Comparison of ENCODE assay signal across 1 cellular context in genomic region chr20:32820000-32820697, GRCh38.
TF ChIP-seq lines count a peak whose summit lies in the region.

No MANE protein-coding gene starts in this region.

TF ChIP-seq in HepG2, 621 proteins besides CTCF, POLR2A, EP300 and RAD21 (continued from another document and continues in another):
- TF ChIP-seq SIN3B (IDR thresholded peaks at IDR 0.05; ENCODE audit: low read length) (0 out of 2 replicates have a peak, but pooled peaks have one; percentile 48), SP5 (CRISPR knock-in tag; IDR thresholded peaks at IDR 0.05; ENCODE audit: borderline replicate concordance, low read depth) (peak; percentile 81), ZNF232 (CRISPR knock-in tag; IDR thresholded peaks at IDR 0.05; ENCODE audit: borderline replicate concordance) (0 out of 2 replicates have a peak, but pooled peaks have one; percentile 85), KAT7 (CRISPR knock-in tag; IDR thresholded peaks at IDR 0.05; ENCODE audit: borderline replicate concordance) (peak; percentile 90; the same call in 1 of the 2 replicates), THYN1 (CRISPR knock-in tag; IDR thresholded peaks at IDR 0.05; ENCODE audit: borderline replicate concordance, low read depth) (0 out of 2 replicates have a peak, but pooled peaks have one; percentile 59), ELF1 (CRISPR knock-in tag; IDR thresholded peaks at IDR 0.05) (peak; percentile 77), PAX8 (CRISPR knock-in tag; IDR thresholded peaks at IDR 0.05; ENCODE audit: borderline replicate concordance) (peak; percentile 64; the same call in 1 of the 2 replicates), GABPB1 (CRISPR knock-in tag; IDR thresholded peaks at IDR 0.05) (peak; percentile 92), ETV5 (CRISPR knock-in tag; IDR thresholded peaks at IDR 0.05; ENCODE audit: borderline replicate concordance) (peak; percentile 85), SAP130 (CRISPR knock-in tag; IDR thresholded peaks at IDR 0.05; ENCODE audit: low read depth) (peak; percentile 81), ZNF142 (CRISPR knock-in tag; IDR thresholded peaks at IDR 0.05) (peak; percentile 79), ZSCAN20 (CRISPR knock-in tag; IDR thresholded peaks at IDR 0.05; ENCODE audit: borderline replicate concordance) (no peak), GLI4 (CRISPR knock-in tag; IDR thresholded peaks at IDR 0.05; ENCODE audit: borderline replicate concordance) (no peak; the same call in 1 of the 2 replicates), BCL6 (CRISPR knock-in tag; IDR thresholded peaks at IDR 0.05) (peak; percentile 58; the same call in 1 of the 2 replicates), SMAD3 (CRISPR knock-in tag; IDR thresholded peaks at IDR 0.05) (no peak), SALL1 (CRISPR knock-in tag; IDR thresholded peaks at IDR 0.05) (peak; percentile 79), E2F2 (CRISPR knock-in tag; IDR thresholded peaks at IDR 0.05; ENCODE audit: borderline replicate concordance) (peak; percentile 46; the same call in 1 of the 2 replicates), XRCC5 (optimal IDR thresholded peaks at IDR 0.05; ENCODE audit: low read length) (peak; percentile 14), ARID4A (CRISPR knock-in tag; IDR thresholded peaks at IDR 0.05; ENCODE audit: borderline replicate concordance) (peak; percentile 95), ZNF260 (CRISPR knock-in tag; IDR thresholded peaks at IDR 0.05; ENCODE audit: borderline replicate concordance, low read depth) (no peak), ZBTB1 (CRISPR knock-in tag; IDR thresholded peaks at IDR 0.05; ENCODE audit: borderline replicate concordance) (peak; percentile 33; the same call in 1 of the 2 replicates), CENPBD1 (CRISPR knock-in tag; IDR thresholded peaks at IDR 0.05; ENCODE audit: borderline replicate concordance, low read depth) (no peak; the same call in 1 of the 2 replicates), SRSF1 (optimal IDR thresholded peaks at IDR 0.05; ENCODE audit: low read depth, low read length) (peak; percentile 61), ZMAT3 (CRISPR knock-in tag; conservative IDR thresholded peaks at IDR 0.05) (peak; percentile 91), SNAPC5 (CRISPR knock-in tag; IDR thresholded peaks at IDR 0.05; ENCODE audit: borderline replicate concordance) (0 out of 2 replicates have a peak, but pooled peaks have one; percentile 72), ZNF343 (CRISPR knock-in tag; IDR thresholded peaks at IDR 0.05) (peak; percentile 68; the same call in 1 of the 2 replicates), ZNF766 (CRISPR knock-in tag; IDR thresholded peaks at IDR 0.05; ENCODE audit: borderline replicate concordance) (peak; percentile 69; the same call in 1 of the 2 replicates), THAP9 (CRISPR knock-in tag; IDR thresholded peaks at IDR 0.05; ENCODE audit: borderline replicate concordance) (no peak), STAT6 (CRISPR knock-in tag; IDR thresholded peaks at IDR 0.05; ENCODE audit: borderline replicate concordance) (peak; percentile 80), ATM (IDR thresholded peaks at IDR 0.05; ENCODE audit: borderline replicate concordance) (no peak), MYPOP (CRISPR knock-in tag; IDR thresholded peaks at IDR 0.05) (0 out of 2 replicates have a peak, but pooled peaks have one; percentile 80), ZBTB38 (CRISPR knock-in tag; IDR thresholded peaks at IDR 0.05) (peak; percentile 89), HNRNPH1 (optimal IDR thresholded peaks at IDR 0.05; ENCODE audit: low read depth, low read length) (peak; percentile 89), ATF2 (CRISPR knock-in tag; IDR thresholded peaks at IDR 0.05) (peak; percentile 41; the same call in 1 of the 2 replicates), ZNF543 (CRISPR knock-in tag; IDR thresholded peaks at IDR 0.05) (peak; percentile 67), ZNF841 (CRISPR knock-in tag; IDR thresholded peaks at IDR 0.05; ENCODE audit: borderline replicate concordance) (no peak), CEBPG (CRISPR knock-in tag; IDR thresholded peaks at IDR 0.05) (0 out of 2 replicates have a peak, but pooled peaks have one; percentile 4), TCF7L2 (IDR thresholded peaks at IDR 0.05; ENCODE audit: low read depth, low read length) (no peak)
